19 cellular contexts compared by ENCODE assay signal in the genomic region with DNA sequence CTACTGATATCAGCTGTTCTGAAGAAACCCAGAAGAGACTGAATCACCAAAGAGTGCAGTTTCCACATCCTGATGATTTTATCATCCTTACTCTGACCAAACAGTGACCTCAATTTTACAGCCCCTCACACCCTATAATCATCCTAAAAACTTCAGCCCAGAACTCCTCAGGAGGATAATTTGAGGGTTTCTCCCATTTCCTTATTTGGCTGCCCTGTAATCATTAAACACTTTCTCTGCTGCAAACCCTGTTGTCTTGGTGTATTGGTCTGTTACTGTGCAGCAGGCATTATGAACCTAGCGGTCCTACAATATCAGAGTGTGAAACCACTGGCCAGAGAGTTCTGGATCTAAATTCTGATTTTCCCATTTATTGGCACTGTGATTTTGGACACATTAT.
DNase-seq lines count a peak whose midpoint lies in the region; ATAC-seq and TF ChIP-seq lines count a peak whose summit lies in the region.
"Had no signal": no experiment of that assay in that cellular context is flagged by ENCODE, and none has a peak within 500 bp of the region (broad histone marks: within the 10 kb centered on the region; RNA-seq: fewer than 3 reads in every experiment).

No MANE protein-coding gene starts in this region.

- DNase-seq in HCT116 (ENCODE audit: low read depth, low spot score): no peak
- peak; percentile 70 for DNase-seq in NCI-H2227 (lab: John Stamatoyannopoulos, UW; ENCODE audit: unreplicated experiment)
- peak; percentile 28 for DNase-seq in NCI-H69 (lab: John Stamatoyannopoulos, UW)
- peak; percentile 47 for DNase-seq in amniotic epithelial cell (ENCODE audit: low read depth)
- no peak for DNase-seq in NCI-H2107 treated with DMSO at 0.1 percent for 48 hours (lab: John Stamatoyannopoulos, UW; ENCODE audit: unreplicated experiment)
- DNase-seq in EL: no peak
- DNase-seq in AML-193 (lab: John Stamatoyannopoulos, UW): no peak
- DNase-seq: Caco-2; Calu3; CD4-positive, alpha-beta T cell; CD8-positive, alpha-beta T cell; DMS79 treated with DMSO at 0.1 percent for 48 hours; GDM1 had no signal

- H3K9me3 ChIP-seq in HCT116 (ENCODE audit: control insufficient read depth in 1 of 2, insufficient read depth in 1 of 2, low read depth in 1 of 2, low read length in 2 of 2): no peaks in the 10 kb centered on the region; a peak in 1 of 4 replicates
- H3K9me3 ChIP-seq: BLaER1 treated with 17β-estradiol and CSF1 and Interleukin-3, amounts not matched to agents 10 nM and 100 nM had no signal

- no peak for TF ChIP-seq RAD21 in HCT116 (IDR thresholded peaks at IDR 0.05; ENCODE audit: low read depth)

- RAD21 ChIA-PET in HCT116 (lab: Charles Lee; ENCODE audit: low non-redundant PET in 1 of 2, low total read pairs in 2 of 2, uncharacterized antibody in 2 of 2, unreplicated experiment in 2 of 2): no interaction called here

- POLR2A ChIA-PET in HCT116 (lab: Charles Lee): no interaction called here

- H3K27ac ChIP-seq in HCT116 (ENCODE audit: low read depth, low read length): no peak overlapping the region
- H3K27ac ChIP-seq: 22Rv1; A549; BLaER1 treated with 17β-estradiol and CSF1 and Interleukin-3, amounts not matched to agents 10 nM and 100 nM; C4-2B had no signal

- H3K4me2 ChIP-seq in HCT116 (ENCODE audit: low read length): no peak overlapping the region
- H3K4me2 ChIP-seq: A549; BLaER1 treated with 17β-estradiol and CSF1 and Interleukin-3, amounts not matched to agents 10 nM and 100 nM had no signal

- intact Hi-C loops in HCT116 (cut with micrococcal nuclease): no loop called here

- TF ChIP-seq CTCF in HCT116 (IDR thresholded peaks at IDR 0.05 in 2 of 3, conservative IDR thresholded peaks at IDR 0.05 in 1 of 3; ENCODE audit: borderline replicate concordance in 1 of 3, insufficient read depth in 1 of 3, low read depth in 2 of 3, low read length in 2 of 3): no peak

- no peak overlapping the region for H3K4me3 ChIP-seq in HCT116 (replicated peaks in 1 of 2; ENCODE audit: low read depth in 1 of 2, low read length in 2 of 2)
- H3K4me3 ChIP-seq: A549; BLaER1 treated with 17β-estradiol and CSF1 and Interleukin-3, amounts not matched to agents 10 nM and 100 nM; GM12878 had no signal

- H4K20me1 ChIP-seq in HCT116 (ENCODE audit: insufficient read depth): no peaks in the 10 kb centered on the region
- H4K20me1 ChIP-seq: BLaER1 treated with 17β-estradiol and CSF1 and Interleukin-3, amounts not matched to agents 10 nM and 100 nM had no signal

- no peak overlapping the region for H3K9ac ChIP-seq in HCT116 (ENCODE audit: low read length)
- H3K9ac ChIP-seq: BLaER1 treated with 17β-estradiol and CSF1 and Interleukin-3, amounts not matched to agents 10 nM and 100 nM had no signal

- H2AFZ ChIP-seq in HCT116 (ENCODE audit: low read depth, low read length, poor library complexity, severe bottlenecking): no peak overlapping the region

- H3K4me1 ChIP-seq in HCT116 (ENCODE audit: control insufficient read depth in 1 of 2, insufficient read depth in 2 of 2, low read length in 2 of 2): peaks cover 4 to 8% of the 10 kb centered on the region in 2 experiments; a peak in 2 of 4 replicates
- H3K4me1 ChIP-seq: A549; BLaER1 treated with 17β-estradiol and CSF1 and Interleukin-3, amounts not matched to agents 10 nM and 100 nM; Caco-2 had no signal

- ATAC-seq in HCT116 (no peak), GM18519 (IDR thresholded peaks at IDR 0.05; ENCODE audit: low FRiP score, unreplicated experiment) (no peak)
- ATAC-seq: A549; CD8-positive, alpha-beta T cell; GM12878 had no signal

- H3K27me3 ChIP-seq in HCT116 (ENCODE audit: insufficient read depth, low read length): no peaks in the 10 kb centered on the region
- H3K27me3 ChIP-seq: BLaER1 treated with 17β-estradiol and CSF1 and Interleukin-3, amounts not matched to agents 10 nM and 100 nM had no signal

- BruUV-seq in HCT116 (replicated peaks; lab: Mats Ljungman, UMichigan): no TSS peak

- no peaks in the 10 kb centered on the region for H3K79me2 ChIP-seq in HCT116 (ENCODE audit: insufficient read depth, low read length)

- no peaks in the 10 kb centered on the region for H3K36me3 ChIP-seq in HCT116 (ENCODE audit: control insufficient read depth in 1 of 2, insufficient read depth in 2 of 2, low read length in 2 of 2)
- H3K36me3 ChIP-seq: BLaER1 treated with 17β-estradiol and CSF1 and Interleukin-3, amounts not matched to agents 10 nM and 100 nM had no signal

- no peaks in the 10 kb centered on the region for H3K9me2 ChIP-seq in HCT116 (ENCODE audit: insufficient read depth)

- TF ChIP-seq POLR2A in HCT116 (IDR thresholded peaks at IDR 0.05; ENCODE audit: borderline replicate concordance, extremely low read depth, insufficient read depth, insufficient read length): no peak

- CTCF ChIA-PET in HCT116 (lab: Charles Lee): no interaction called here

TF ChIP-seq in HCT116, 20 proteins besides CTCF, POLR2A, EP300 and RAD21:
- TF ChIP-seq EGR1 (IDR thresholded peaks at IDR 0.05; ENCODE audit: low read depth) (no peak), SRF (IDR thresholded peaks at IDR 0.05; ENCODE audit: low read depth) (0 out of 2 replicates have a peak, but pooled peaks have one; percentile 33)

Comparison
In these comparisons a context has a peak if more than half of its experiments do, and no peak if none do; other contexts are left out.
1. DNase-seq: peak in NCI-H2227 (single experiment), NCI-H69 (single experiment) and amniotic epithelial cell (single experiment); none in HCT116 (single experiment), NCI-H2107 treated with DMSO at 0.1 percent for 48 hours (single experiment), EL (single experiment) and AML-193 (0 of 2).